In the genomic region with DNA sequence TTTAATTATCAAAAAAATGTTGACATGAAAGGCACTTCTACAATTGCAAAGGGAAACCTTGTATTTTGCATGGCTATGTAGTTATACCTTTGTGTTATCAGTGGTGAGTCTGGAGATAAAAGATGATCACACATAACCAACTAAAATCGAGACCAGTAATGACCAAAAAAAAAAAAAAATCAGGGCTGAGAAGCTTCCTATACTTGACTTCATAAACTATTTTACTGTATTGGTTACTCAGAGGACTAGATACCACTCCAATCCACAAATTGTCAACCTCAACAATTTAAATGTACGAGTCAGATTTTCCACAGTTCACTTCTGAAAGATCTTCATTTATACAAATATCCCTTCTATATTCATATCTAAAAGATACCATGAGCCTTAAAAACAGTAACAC, we compare ENCODE assay signal across 26 cellular contexts.
"Had no signal": no experiment of that assay in that cellular context is flagged by ENCODE, and none has a peak within 500 bp of the region (broad histone marks: within the 10 kb centered on the region; RNA-seq: fewer than 3 reads in every experiment).

No MANE protein-coding gene starts in this region.

- H3K27ac Mint-ChIP-seq: activated CD4-positive, alpha-beta memory T cell treated with anti-CD3 and anti-CD28 coated beads for 36 hours; activated naive CD4-positive, alpha-beta T cell treated with anti-CD3 and anti-CD28 coated beads, Interleukin-2, amount 10 ng/mL, durations not matched to agents 7 days and 5 days had no signal

- H3K27me3 ChIP-seq: ascending aorta, body of pancreas, SJCRH30 had no signal

- H3K4me1 ChIP-seq: ascending aorta had no signal

- H3K4me3 Mint-ChIP-seq: activated CD4-positive, alpha-beta memory T cell treated with anti-CD3 and anti-CD28 coated beads for 36 hours; activated naive CD4-positive, alpha-beta T cell treated with anti-CD3 and anti-CD28 coated beads, Interleukin-2, amount 10 ng/mL, durations not matched to agents 7 days and 5 days had no signal

- ATAC-seq: body of pancreas, Panc1 had no signal

- FAIRE-seq: bronchial epithelial cell had no signal

- DNase-seq: activated CD4-positive, alpha-beta memory T cell treated with anti-CD3 and anti-CD28 coated beads for 36 hours; activated CD4-positive, alpha-beta T cell treated with anti-CD3 and anti-CD28 coated beads for 48 hours; activated CD8-positive, alpha-beta memory T cell treated with anti-CD3 and anti-CD28 coated beads, Interleukin-2, amount 50 U/mL, for 4 hours; activated gamma-delta T cell; activated naive CD4-positive, alpha-beta T cell treated with anti-CD3 and anti-CD28 coated beads, Interleukin-2, amount 10 ng/mL, durations not matched to agents 7 days and 5 days; amniotic stem cell; body of pancreas; central memory CD4-positive, alpha-beta T cell; Karpas-422; NCI-H1105 treated with DMSO at 0.1 percent for 48 hours; NCI-H1436 treated with DMSO at 0.1 percent for 48 hours; NCI-H187; NCI-H2081; NCI-H510A treated with DMSO at 0.1 percent for 48 hours; NCI-H69; NK-92 treated with Interleukin-12 subunit alpha and Interleukin-12 subunit beta, amount 100 ng/mL, for 24 hours; OCI-M1; Right ventricle myocardium superior; SJCRH30; SK-N-SH; T-helper 1 cell; WERI-Rb-1 had no signal

- H3K27me3 Mint-ChIP-seq: activated CD4-positive, alpha-beta memory T cell treated with anti-CD3 and anti-CD28 coated beads for 36 hours; activated naive CD4-positive, alpha-beta T cell treated with anti-CD3 and anti-CD28 coated beads, Interleukin-2, amount 10 ng/mL, durations not matched to agents 7 days and 5 days had no signal

- H3K9me3 Mint-ChIP-seq: activated CD4-positive, alpha-beta memory T cell treated with anti-CD3 and anti-CD28 coated beads for 36 hours; activated naive CD4-positive, alpha-beta T cell treated with anti-CD3 and anti-CD28 coated beads, Interleukin-2, amount 10 ng/mL, durations not matched to agents 7 days and 5 days had no signal

- H3K27ac ChIP-seq: ascending aorta, body of pancreas, RWPE1, SJCRH30, WERI-Rb-1 had no signal
